In genomic region chr10:86345296-86346168, GRCh38 we compare ENCODE assay signal across 16 cellular contexts. TPM values are rescaled to one million over a fixed set of nuclear protein-coding genes. Genes with fewer than 3 reads are reported as not detected.
DNase-seq lines count a peak whose midpoint lies in the region; ATAC-seq, FAIRE-seq and TF ChIP-seq lines count a peak whose summit lies in the region.
"Had no signal": no experiment of that assay in that cellular context is flagged by ENCODE, and none has a peak within 500 bp of the region (broad histone marks: within the 10 kb centered on the region; RNA-seq: fewer than 3 reads in every experiment).

No MANE protein-coding gene starts in this region.

- peaks cover under 1% of the 10 kb centered on the region for H3K36me3 Mint-ChIP-seq in T-helper 17 cell (ENCODE audit: low read depth)

- no peak overlapping the region for H3K4me3 Mint-ChIP-seq in T-helper 17 cell

- no peak overlapping the region for H3K4me3 ChIP-seq in right atrium auricular region
- no peak overlapping the region for H3K4me3 ChIP-seq in uterus
- H3K4me3 ChIP-seq: body of pancreas, hepatocyte had no signal

- ATAC-seq in T-helper 17 cell: no peak
- no peak for ATAC-seq in HG02642 (IDR thresholded peaks at IDR 0.05; ENCODE audit: poor library complexity, unreplicated experiment)
- ATAC-seq: body of pancreas had no signal

- no peaks in the 10 kb centered on the region for H3K9me3 ChIP-seq in right atrium auricular region
- H3K9me3 ChIP-seq in T-helper 17 cell (ENCODE audit: control insufficient read depth, low read length, poor library complexity, severe bottlenecking): no peaks in the 10 kb centered on the region
- H3K9me3 ChIP-seq in uterus: no peaks in the 10 kb centered on the region
- H3K9me3 ChIP-seq: body of pancreas had no signal

- intact Hi-C loops in cardiac septum (cut with DNase I): no loop called here
- intact Hi-C loops in uterus (cut with DNase I; ENCODE audit: low total_unique reads): no loop called here

- no peaks in the 10 kb centered on the region for H3K4me1 ChIP-seq in right atrium auricular region
- no peaks in the 10 kb centered on the region for H3K4me1 ChIP-seq in uterus
- H3K4me1 ChIP-seq: body of pancreas had no signal

- DNase-seq in cardiac septum (ENCODE audit: low spot score) (peak; percentile 65), right atrium auricular region (ENCODE audit: low spot score) (no peak), T-helper 17 cell (no peak), kidney tubule cell (ENCODE audit: low spot score) (peak; percentile 61), urothelium cell line (ENCODE audit: low spot score) (peak; percentile 45), HEK293T (ENCODE audit: extremely low spot score) (no peak), uterus (no peak)
- DNase-seq: activated T-cell treated with anti-CD3 and anti-CD28 coated beads, Interleukin-2, amount 50 U/mL, for 48 hours had no signal

- FAIRE-seq in urothelium cell line (lab: Jason Lieb, UNC): no peak
- FAIRE-seq: endometrium, GM18507 had no signal

- no peak for TF ChIP-seq CTCF in right atrium auricular region (IDR thresholded peaks at IDR 0.05)
- no peak for TF ChIP-seq CTCF in uterus (IDR thresholded peaks at IDR 0.05)

- peaks cover 46% of the 10 kb centered on the region for H3K27me3 Mint-ChIP-seq in T-helper 17 cell

- H3K36me3 ChIP-seq in right atrium auricular region: no peaks in the 10 kb centered on the region
- H3K36me3 ChIP-seq in uterus: no peaks in the 10 kb centered on the region

- CTCF ChIA-PET in HEK293T (lab: Yijun Ruan, JAX): interaction anchor here (0.6 kb wide), 1 partner anchor 235 kb away, joined by 8 read pairs; no protein-coding TSS in a partner anchor

- no peak for TF ChIP-seq POLR2A in uterus (IDR thresholded peaks at IDR 0.05)

- POLR2A ChIA-PET in HEK293T (lab: Yijun Ruan, JAX): no interaction called here

- H3K27ac ChIP-seq in right atrium auricular region: no peak overlapping the region
- H3K27ac ChIP-seq in uterus: no peak overlapping the region
- H3K27ac ChIP-seq: body of pancreas, hepatocyte, VCaP had no signal

- peaks cover 2% of the 10 kb centered on the region for H3K4me1 Mint-ChIP-seq in T-helper 17 cell

- H3K27ac Mint-ChIP-seq in T-helper 17 cell: peak overlapping the region; percentile 54

- H3K27me3 ChIP-seq in right atrium auricular region: no peaks in the 10 kb centered on the region
- no peaks in the 10 kb centered on the region for H3K27me3 ChIP-seq in uterus
- H3K27me3 ChIP-seq: body of pancreas had no signal

TF ChIP-seq in HEK293T, 16 proteins besides CTCF, POLR2A, EP300 and RAD21:
- TF ChIP-seq LEF1 (IDR thresholded peaks at IDR 0.05; ENCODE audit: borderline replicate concordance): no peak
- no peak for TF ChIP-seq CTBP1 (IDR thresholded peaks at IDR 0.05; ENCODE audit: borderline replicate concordance)
- no peak for TF ChIP-seq ZNF384 (IDR thresholded peaks at IDR 0.05)
- no peak for TF ChIP-seq ELF4 (IDR thresholded peaks at IDR 0.05)
- no peak for TF ChIP-seq ARNT (IDR thresholded peaks at IDR 0.05)

RNA-seq across cellular contexts. Expression of gene GRID1, which starts 21.1 kb away (rescaled TPM):
- 3.0 TPM for total RNA-seq in cardiac septum
- under 1 TPM; 0.37 to 0.67 TPM for total RNA-seq in right atrium auricular region
- not detected for total RNA-seq in T-helper 17 cell
- total RNA-seq in uterus: 1 to 10 TPM in 3 of 4 donors, under 1 TPM in 1; 0.88 to 7.3 (median 4.1) TPM
- total RNA-seq: M059J, mononuclear cell had no signal

Comparison
In these comparisons a context has a peak if more than half of its experiments do, and no peak if none do; other contexts are left out.
1. DNase-seq: peak in cardiac septum (single experiment), kidney tubule cell (single experiment) and urothelium cell line (single experiment); none in right atrium auricular region (single experiment), T-helper 17 cell (0 of 3), HEK293T (single experiment) and uterus (0 of 2).